Comparison of ENCODE assay signal across 9 cellular contexts in genomic region chr6:37049990-37050853, GRCh38. TPM values are rescaled to one million over a fixed set of nuclear protein-coding genes. Genes with fewer than 3 reads are reported as not detected.
DNase-seq lines count a peak whose midpoint lies in the region; ATAC-seq and TF ChIP-seq lines count a peak whose summit lies in the region.
"Had no signal": no experiment of that assay in that cellular context is flagged by ENCODE, and none has a peak within 500 bp of the region (broad histone marks: within the 10 kb centered on the region; RNA-seq: fewer than 3 reads in every experiment).

No MANE protein-coding gene starts in this region.

- WGBS in ovary, 3 donors = 72 to 84% (median 82%) methylated on average over 24 of the region's 24 CpGs

- H3K4me3 Mint-ChIP-seq in activated CD4-positive, alpha-beta T cell treated with anti-CD3 and anti-CD28 coated beads, Interleukin-2, amount 10 ng/mL, durations not matched to agents 24 days and 14 days = peak overlapping the region; percentile 88

- no peak overlapping the region for H3K4me3 ChIP-seq in ovary

- H3K9me3 Mint-ChIP-seq in activated CD4-positive, alpha-beta T cell treated with anti-CD3 and anti-CD28 coated beads, Interleukin-2, amount 10 ng/mL, durations not matched to agents 24 days and 14 days = peaks cover 5% of the 10 kb centered on the region

- peak overlapping the region; percentile 98 for H3K27ac Mint-ChIP-seq in activated CD4-positive, alpha-beta T cell treated with anti-CD3 and anti-CD28 coated beads, Interleukin-2, amount 10 ng/mL, durations not matched to agents 24 days and 14 days

- in situ Hi-C loops in ACHN (cut with HindIII; ENCODE audit: low pct_ligation_motif_present, low pct_unique_long_range_greater_than_20kb, low sequenced_read_pairs) = no loop called here

- DNase-seq in CD1c-positive myeloid dendritic cell (ENCODE audit: extremely low spot score) = peak; percentile 96
- peak; percentile 93 for DNase-seq in activated CD4-positive, alpha-beta T cell treated with anti-CD3 and anti-CD28 coated beads, Interleukin-2, amount 10 ng/mL, durations not matched to agents 24 days and 14 days
- peak; percentile 54 for DNase-seq in stimulated activated CD4-positive, alpha-beta T cell treated with anti-CD3 and anti-CD28 coated beads, Interleukin-12 subunit alpha, Interleukin-12 subunit beta, amount 100 ng/mL, for 4 hours
- no peak for DNase-seq in ACHN
- no peak for DNase-seq in NCI-H128 (lab: John Stamatoyannopoulos, UW; ENCODE audit: unreplicated experiment)
- no peak for DNase-seq in ovary

- no peaks in the 10 kb centered on the region for H3K27me3 ChIP-seq in ovary

- no peaks in the 10 kb centered on the region for H3K27me3 Mint-ChIP-seq in activated CD4-positive, alpha-beta T cell treated with anti-CD3 and anti-CD28 coated beads, Interleukin-2, amount 10 ng/mL, durations not matched to agents 24 days and 14 days

- H3K4me1 ChIP-seq in ovary (ENCODE audit: insufficient read depth) = peaks cover 2% of the 10 kb centered on the region

- H3K36me3 ChIP-seq in ovary = no peaks in the 10 kb centered on the region

- intact Hi-C loops in activated CD4-positive, alpha-beta T cell treated with anti-CD3 and anti-CD28 coated beads, Interleukin-2, amount 10 ng/mL, durations not matched to agents 24 days and 14 days (cut with micrococcal nuclease) = loop anchor here (1.0 to 2.0 kb wide), 3 partner anchors 21 to 61 kb away; no protein-coding TSS in a partner anchor
- intact Hi-C loops in ovary (cut with DNase I) = loop anchor here in 3 of 4 donors (2.0 to 5.0 kb wide), 2 partner anchors 122 to 123 kb away; partner anchors contain the start of gene PIM1 (in 1 of the 3)

- TF ChIP-seq CTCF in ovary (IDR thresholded peaks at IDR 0.05) = no peak

- no peaks in the 10 kb centered on the region for H3K9me3 ChIP-seq in ovary

- H3K36me3 Mint-ChIP-seq in activated CD4-positive, alpha-beta T cell treated with anti-CD3 and anti-CD28 coated beads, Interleukin-2, amount 10 ng/mL, durations not matched to agents 24 days and 14 days (ENCODE audit: low read depth) = peaks cover 2% of the 10 kb centered on the region

- peaks cover 65% of the 10 kb centered on the region for H3K4me1 Mint-ChIP-seq in activated CD4-positive, alpha-beta T cell treated with anti-CD3 and anti-CD28 coated beads, Interleukin-2, amount 10 ng/mL, durations not matched to agents 24 days and 14 days

- TF ChIP-seq POLR2A in ovary (IDR thresholded peaks at IDR 0.05) = no peak

- no peak for TF ChIP-seq EP300 in ovary (IDR thresholded peaks at IDR 0.05)

- ATAC-seq in HG03354 (IDR thresholded peaks at IDR 0.05; ENCODE audit: poor library complexity, severe bottlenecking, unreplicated experiment) (peak; percentile 51), esophagus mucosa (peak; percentile 15)

- H3K27ac ChIP-seq in ovary = no peak overlapping the region
- H3K27ac ChIP-seq: C4-2B had no signal

RNA-seq across cellular contexts. Expression of gene FGD2, which starts 44.8 kb away (rescaled TPM):
- 0.57 and 0.58 TPM in 2 replicates for total RNA-seq in activated CD4-positive, alpha-beta T cell treated with anti-CD3 and anti-CD28 coated beads, Interleukin-2, amount 10 ng/mL, durations not matched to agents 24 days and 14 days
- 9.8 TPM for total RNA-seq in esophagus mucosa
- 10 to 100 TPM in 3 of 7 donors, 1 to 10 TPM in 4; 3.4 to 13.6 (median 5.2) TPM for total RNA-seq in ovary
- 1 to 10 TPM; 2.3 to 4.0 TPM for polyA plus RNA-seq in ovary

Comparison
In these comparisons a context has a peak if more than half of its experiments do, and no peak if none do; other contexts are left out.
1. DNase-seq: peak in CD1c-positive myeloid dendritic cell (single experiment), activated CD4-positive, alpha-beta T cell treated with anti-CD3 and anti-CD28 coated beads, Interleukin-2, amount 10 ng/mL, durations not matched to agents 24 days and 14 days (single experiment) and stimulated activated CD4-positive, alpha-beta T cell treated with anti-CD3 and anti-CD28 coated beads, Interleukin-12 subunit alpha, Interleukin-12 subunit beta, amount 100 ng/mL, for 4 hours (single experiment); none in ACHN (single experiment), NCI-H128 (single experiment) and ovary (0 of 5).